In the genomic region with DNA sequence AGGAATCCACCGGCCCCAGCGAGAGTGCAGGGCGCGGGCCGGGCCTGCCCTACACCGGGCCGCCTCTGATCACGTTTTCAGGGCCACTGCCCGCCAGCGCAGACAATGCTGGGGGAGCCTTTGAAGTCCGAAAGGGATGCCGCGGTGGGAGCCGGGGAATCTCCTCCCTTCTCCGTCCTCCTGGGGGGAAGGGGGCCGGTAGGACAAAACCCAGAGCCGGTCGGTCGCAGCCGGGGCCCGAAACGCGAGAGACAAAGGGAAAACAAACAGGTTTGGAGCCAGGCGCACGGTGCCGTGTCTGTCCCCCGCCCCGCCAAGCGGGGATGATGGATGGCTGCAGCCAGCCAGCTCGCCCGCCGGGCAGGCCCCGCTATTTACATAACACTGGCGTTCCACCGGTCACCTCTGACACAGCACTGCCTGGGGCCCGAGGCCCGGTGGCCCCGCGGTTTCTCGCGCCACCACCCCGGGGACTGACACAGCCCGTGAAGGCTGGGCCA, we compare ENCODE assay signal across 21 cellular contexts.
A peak's percentile ranks its signal among the peaks of the same experiment; 100 is the strongest.
DNase-seq lines count a peak whose midpoint lies in the region; ATAC-seq and TF ChIP-seq lines count a peak whose summit lies in the region.
"Had no signal": no experiment of that assay in that cellular context is flagged by ENCODE, and none has a peak within 500 bp of the region (broad histone marks: within the 10 kb centered on the region; RNA-seq: fewer than 3 reads in every experiment).

No MANE protein-coding gene starts in this region.

- no peak overlapping the region; the same call in 1 of the 2 replicates for H3K27ac Mint-ChIP-seq in WTC11
- H3K27ac Mint-ChIP-seq: activated B cell treated with CpG ODN at 0.5 μM for 24 hours, immature natural killer cell, memory B cell had no signal

- peaks cover 24% of the 10 kb centered on the region for H3K4me1 Mint-ChIP-seq in WTC11
- H3K4me1 Mint-ChIP-seq: activated B cell treated with CpG ODN at 0.5 μM for 24 hours, immature natural killer cell, memory B cell had no signal

- no peak overlapping the region for H3K27ac ChIP-seq in HEK293 (ENCODE audit: extremely low read depth, low read depth, low read length)
- H3K27ac ChIP-seq: KMS-11, skin epidermis had no signal

- TF ChIP-seq CTCF in HEK293 (tag by site-specific recombination; IDR thresholded peaks at IDR 0.05) = no peak
- TF ChIP-seq CTCF in WTC11 (IDR thresholded peaks at IDR 0.05) = no peak

- H3K36me3 ChIP-seq in HEK293 (ENCODE audit: control insufficient read depth in 2 of 2, insufficient read depth in 1 of 2, low read length in 2 of 2) = no peaks in the 10 kb centered on the region

- no peak overlapping the region for H3K4me3 ChIP-seq in HEK293 (ENCODE audit: low read depth, low read length)
- H3K4me3 ChIP-seq: skin epidermis had no signal

- no peaks in the 10 kb centered on the region for H3K36me3 Mint-ChIP-seq in WTC11
- H3K36me3 Mint-ChIP-seq: immature natural killer cell, memory B cell had no signal

- CTCF ChIA-PET in HEK293 (lab: Yijun Ruan, JAX) = no interaction called here
- CTCF ChIA-PET in WTC11 (lab: Charles Lee) = interaction anchor here (1.2 kb wide), 2 partner anchors 20 to 49 kb away, joined by 3 read pairs; no protein-coding TSS in a partner anchor

- POLR2A ChIA-PET in HEK293 (lab: Yijun Ruan, JAX) (no interaction called here), WTC11 (lab: Charles Lee) (no interaction called here)

- peak overlapping the region; percentile 65 for H3K4me3 Mint-ChIP-seq in WTC11
- H3K4me3 Mint-ChIP-seq: activated B cell treated with CpG ODN at 0.5 μM for 24 hours, immature natural killer cell, memory B cell had no signal

- peak; percentile 83 for ATAC-seq in WTC11
- ATAC-seq in HG03457 (IDR thresholded peaks at IDR 0.05; ENCODE audit: unreplicated experiment) = no peak
- no peak for ATAC-seq in HG02981 (IDR thresholded peaks at IDR 0.05; ENCODE audit: unreplicated experiment)

- H3K9me3 ChIP-seq in HEK293 (ENCODE audit: control insufficient read depth, insufficient read depth, low read depth, low read length) = no peaks in the 10 kb centered on the region

- peaks cover 13% of the 10 kb centered on the region for H3K27me3 Mint-ChIP-seq in WTC11 (ENCODE audit: low read depth)

- H3K4me1 ChIP-seq in HEK293 (ENCODE audit: control insufficient read depth, insufficient read depth, low read length) = no peaks in the 10 kb centered on the region

- DNase-seq in WTC11 (ENCODE audit: low spot score) (peak; percentile 84), iPS-NIHi11 (ENCODE audit: low spot score) (peak; percentile 84), renal cortical epithelial cell (ENCODE audit: low read depth) (peak; percentile 49), D341Med (ENCODE audit: low spot score) (no peak), OCI-M2 (lab: John Stamatoyannopoulos, UW; ENCODE audit: unreplicated experiment) (no peak)
- DNase-seq: activated B cell treated with CpG ODN at 0.5 μM for 24 hours; activated gamma-delta T cell; DND-41; HCEC 1CT; immature natural killer cell; NCI-H1436; NCI-H524 treated with DMSO at 0.1 percent for 48 hours; nucleus accumbens; stimulated activated naive CD4-positive, alpha-beta T cell; SW 1271 had no signal

- H3K9me3 Mint-ChIP-seq in WTC11 = no peaks in the 10 kb centered on the region
- H3K9me3 Mint-ChIP-seq: activated B cell treated with CpG ODN at 0.5 μM for 24 hours, immature natural killer cell, memory B cell had no signal

TF ChIP-seq in HEK293, 187 proteins besides CTCF, POLR2A, EP300 and RAD21:
- TF ChIP-seq PRDM6 (tag by site-specific recombination; IDR thresholded peaks at IDR 0.05) = no peak
- TF ChIP-seq TRIM28 (IDR thresholded peaks at IDR 0.05; ENCODE audit: borderline replicate concordance, low read length) = 0 out of 2 replicates have a peak, but pooled peaks have one; percentile 38
- peak; percentile 82; the same call in 1 of the 2 replicates for TF ChIP-seq TCF7L2 (IDR thresholded peaks at IDR 0.05; ENCODE audit: borderline replicate concordance, low read depth, low read length)

TF ChIP-seq in WTC11, 78 proteins besides CTCF, POLR2A, EP300 and RAD21 (continues in another document):
- TF ChIP-seq ZNF263 (CRISPR knock-in tag; IDR thresholded peaks at IDR 0.05; ENCODE audit: low read depth) (peak; percentile 28; the same call in 1 of the 2 replicates), ZNF219 (CRISPR knock-in tag; IDR thresholded peaks at IDR 0.05; ENCODE audit: borderline replicate concordance) (no peak), NR1H2 (CRISPR knock-in tag; IDR thresholded peaks at IDR 0.05) (no peak), ATF1 (CRISPR knock-in tag; IDR thresholded peaks at IDR 0.05) (peak; percentile 53; the same call in 1 of the 2 replicates), SMAD4 (CRISPR knock-in tag; IDR thresholded peaks at IDR 0.05) (no peak), FOXP1 (CRISPR knock-in tag; IDR thresholded peaks at IDR 0.05; ENCODE audit: borderline replicate concordance) (no peak; the same call in 1 of the 2 replicates), ZNF138 (CRISPR knock-in tag; conservative IDR thresholded peaks at IDR 0.05) (no peak), FOXK1 (CRISPR knock-in tag; IDR thresholded peaks at IDR 0.05) (peak; percentile 78), MAX (CRISPR knock-in tag; IDR thresholded peaks at IDR 0.05) (peak; percentile 3; the same call in 1 of the 2 replicates), FOXJ3 (CRISPR knock-in tag; IDR thresholded peaks at IDR 0.05; ENCODE audit: borderline replicate concordance) (no peak), E2F5 (CRISPR knock-in tag; IDR thresholded peaks at IDR 0.05) (0 out of 2 replicates have a peak, but pooled peaks have one; percentile 83), ZNF425 (CRISPR knock-in tag; conservative IDR thresholded peaks at IDR 0.05) (no peak)
- TF ChIP-seq, protein P1, sequence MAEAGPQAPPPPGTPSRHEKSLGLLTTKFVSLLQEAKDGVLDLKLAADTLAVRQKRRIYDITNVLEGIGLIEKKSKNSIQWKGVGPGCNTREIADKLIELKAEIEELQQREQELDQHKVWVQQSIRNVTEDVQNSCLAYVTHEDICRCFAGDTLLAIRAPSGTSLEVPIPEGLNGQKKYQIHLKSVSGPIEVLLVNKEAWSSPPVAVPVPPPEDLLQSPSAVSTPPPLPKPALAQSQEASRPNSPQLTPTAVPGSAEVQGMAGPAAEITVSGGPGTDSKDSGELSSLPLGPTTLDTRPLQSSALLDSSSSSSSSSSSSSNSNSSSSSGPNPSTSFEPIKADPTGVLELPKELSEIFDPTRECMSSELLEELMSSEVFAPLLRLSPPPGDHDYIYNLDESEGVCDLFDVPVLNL (CRISPR knock-in tag; IDR thresholded peaks at IDR 0.05; ENCODE audit: borderline replicate concordance, low read depth) = no peak
- TF ChIP-seq, protein P2, sequence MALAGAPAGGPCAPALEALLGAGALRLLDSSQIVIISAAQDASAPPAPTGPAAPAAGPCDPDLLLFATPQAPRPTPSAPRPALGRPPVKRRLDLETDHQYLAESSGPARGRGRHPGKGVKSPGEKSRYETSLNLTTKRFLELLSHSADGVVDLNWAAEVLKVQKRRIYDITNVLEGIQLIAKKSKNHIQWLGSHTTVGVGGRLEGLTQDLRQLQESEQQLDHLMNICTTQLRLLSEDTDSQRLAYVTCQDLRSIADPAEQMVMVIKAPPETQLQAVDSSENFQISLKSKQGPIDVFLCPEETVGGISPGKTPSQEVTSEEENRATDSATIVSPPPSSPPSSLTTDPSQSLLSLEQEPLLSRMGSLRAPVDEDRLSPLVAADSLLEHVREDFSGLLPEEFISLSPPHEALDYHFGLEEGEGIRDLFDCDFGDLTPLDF (CRISPR knock-in tag; IDR thresholded peaks at IDR 0.05) = peak; percentile 64; the same call in 1 of the 2 replicates
- TF ChIP-seq, protein P3, sequence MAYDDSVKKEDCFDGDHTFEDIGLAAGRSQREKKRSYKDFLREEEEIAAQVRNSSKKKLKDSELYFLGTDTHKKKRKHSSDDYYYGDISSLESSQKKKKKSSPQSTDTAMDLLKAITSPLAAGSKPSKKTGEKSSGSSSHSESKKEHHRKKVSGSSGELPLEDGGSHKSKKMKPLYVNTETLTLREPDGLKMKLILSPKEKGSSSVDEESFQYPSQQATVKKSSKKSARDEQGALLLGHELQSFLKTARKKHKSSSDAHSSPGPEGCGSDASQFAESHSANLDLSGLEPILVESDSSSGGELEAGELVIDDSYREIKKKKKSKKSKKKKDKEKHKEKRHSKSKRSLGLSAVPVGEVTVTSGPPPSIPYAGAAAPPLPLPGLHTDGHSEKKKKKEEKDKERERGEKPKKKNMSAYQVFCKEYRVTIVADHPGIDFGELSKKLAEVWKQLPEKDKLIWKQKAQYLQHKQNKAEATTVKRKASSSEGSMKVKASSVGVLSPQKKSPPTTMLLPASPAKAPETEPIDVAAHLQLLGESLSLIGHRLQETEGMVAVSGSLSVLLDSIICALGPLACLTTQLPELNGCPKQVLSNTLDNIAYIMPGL (CRISPR knock-in tag; IDR thresholded peaks at IDR 0.05) = peak; percentile 65; the same call in 1 of the 2 replicates

Comparison
In these comparisons a context has a peak if more than half of its experiments do, and no peak if none do; other contexts are left out.
1. DNase-seq: peak in WTC11 (single experiment), iPS-NIHi11 (single experiment) and renal cortical epithelial cell (single experiment); none in D341Med (single experiment) and OCI-M2 (single experiment).